In the genomic region with DNA sequence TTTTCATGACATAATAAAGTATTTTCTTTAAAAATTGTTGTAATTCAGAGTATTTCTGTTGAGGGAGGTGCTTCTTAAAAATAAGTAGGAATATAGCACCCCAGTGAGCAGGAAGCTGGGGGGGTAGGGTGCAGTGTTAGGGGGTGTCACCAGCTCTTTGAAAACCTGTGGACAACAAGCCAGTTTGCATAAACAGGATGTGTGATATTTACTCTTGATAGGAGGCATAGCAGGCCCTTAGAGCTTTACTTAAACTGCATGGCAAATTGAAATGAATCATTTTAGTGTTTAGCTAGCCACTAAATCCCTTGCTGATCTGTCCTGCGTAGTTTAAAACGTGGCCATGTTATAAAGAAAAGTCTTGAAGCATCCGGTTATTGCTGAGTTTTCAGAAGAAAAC, we compare ENCODE assay signal across 1 cellular context.
A peak's percentile ranks its signal among the peaks of the same experiment; 100 is the strongest.
TF ChIP-seq lines count a peak whose summit lies in the region.

No MANE protein-coding gene starts in this region.

TF ChIP-seq in HepG2, 621 proteins besides CTCF, POLR2A, EP300 and RAD21:
- TF ChIP-seq ZNF318 (CRISPR knock-in tag; IDR thresholded peaks at IDR 0.05) (no peak), ETV5 (CRISPR knock-in tag; IDR thresholded peaks at IDR 0.05; ENCODE audit: borderline replicate concordance) (0 out of 2 replicates have a peak, but pooled peaks have one; percentile 48), RARG (CRISPR knock-in tag; IDR thresholded peaks at IDR 0.05; ENCODE audit: low read depth) (no peak), TRAFD1 (CRISPR knock-in tag; IDR thresholded peaks at IDR 0.05; ENCODE audit: borderline replicate concordance) (no peak), SIN3B (IDR thresholded peaks at IDR 0.05; ENCODE audit: low read length) (no peak), PATZ1 (CRISPR knock-in tag; IDR thresholded peaks at IDR 0.05) (peak; percentile 29; the same call in 1 of the 2 replicates), FOXP1 (IDR thresholded peaks at IDR 0.05) (no peak), FOXP1 (CRISPR knock-in tag; IDR thresholded peaks at IDR 0.05) (peak; percentile 45; the same call in 1 of the 2 replicates), ZSCAN20 (CRISPR knock-in tag; IDR thresholded peaks at IDR 0.05; ENCODE audit: borderline replicate concordance) (no peak), SAP130 (CRISPR knock-in tag; IDR thresholded peaks at IDR 0.05; ENCODE audit: low read depth) (0 out of 2 replicates have a peak, but pooled peaks have one; percentile 25)
- TF ChIP-seq, protein P1, sequence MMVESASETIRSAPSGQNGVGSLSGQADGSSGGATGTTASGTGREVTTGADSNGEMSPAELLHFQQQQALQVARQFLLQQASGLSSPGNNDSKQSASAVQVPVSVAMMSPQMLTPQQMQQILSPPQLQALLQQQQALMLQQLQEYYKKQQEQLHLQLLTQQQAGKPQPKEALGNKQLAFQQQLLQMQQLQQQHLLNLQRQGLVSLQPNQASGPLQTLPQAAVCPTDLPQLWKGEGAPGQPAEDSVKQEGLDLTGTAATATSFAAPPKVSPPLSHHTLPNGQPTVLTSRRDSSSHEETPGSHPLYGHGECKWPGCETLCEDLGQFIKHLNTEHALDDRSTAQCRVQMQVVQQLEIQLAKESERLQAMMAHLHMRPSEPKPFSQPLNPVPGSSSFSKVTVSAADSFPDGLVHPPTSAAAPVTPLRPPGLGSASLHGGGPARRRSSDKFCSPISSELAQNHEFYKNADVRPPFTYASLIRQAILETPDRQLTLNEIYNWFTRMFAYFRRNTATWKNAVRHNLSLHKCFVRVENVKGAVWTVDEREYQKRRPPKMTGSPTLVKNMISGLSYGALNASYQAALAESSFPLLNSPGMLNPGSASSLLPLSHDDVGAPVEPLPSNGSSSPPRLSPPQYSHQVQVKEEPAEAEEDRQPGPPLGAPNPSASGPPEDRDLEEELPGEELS (CRISPR knock-in tag; IDR thresholded peaks at IDR 0.05), result 0 out of 2 replicates have a peak, but pooled peaks have one; percentile 25
